ENCODE assay signal across 7 cellular contexts in genomic region chr17:65204001-65204400, GRCh38.
"Had no signal": no experiment of that assay in that cellular context is flagged by ENCODE, and none has a peak within 500 bp of the region (broad histone marks: within the 10 kb centered on the region; RNA-seq: fewer than 3 reads in every experiment).

No MANE protein-coding gene starts in this region.

- H3K4me3 ChIP-seq: GM23338 had no signal

- H3K4me2 ChIP-seq: GM23338 had no signal

- H2AFZ ChIP-seq: GM23338 had no signal

- H3K4me3 Mint-ChIP-seq: GM23338, H9, IgD-negative memory B cell had no signal

- DNase-seq: H9, HCEC 1CT had no signal

- FAIRE-seq: H1, H54, HepG2 had no signal

- H3K27ac Mint-ChIP-seq: GM23338, H9, IgD-negative memory B cell had no signal

- ATAC-seq: GM23338, HepG2 had no signal

- H3K36me3 Mint-ChIP-seq: IgD-negative memory B cell had no signal

- H3K9me3 Mint-ChIP-seq: GM23338, H9, IgD-negative memory B cell had no signal
